9 cellular contexts compared by ENCODE assay signal in the genomic region with DNA sequence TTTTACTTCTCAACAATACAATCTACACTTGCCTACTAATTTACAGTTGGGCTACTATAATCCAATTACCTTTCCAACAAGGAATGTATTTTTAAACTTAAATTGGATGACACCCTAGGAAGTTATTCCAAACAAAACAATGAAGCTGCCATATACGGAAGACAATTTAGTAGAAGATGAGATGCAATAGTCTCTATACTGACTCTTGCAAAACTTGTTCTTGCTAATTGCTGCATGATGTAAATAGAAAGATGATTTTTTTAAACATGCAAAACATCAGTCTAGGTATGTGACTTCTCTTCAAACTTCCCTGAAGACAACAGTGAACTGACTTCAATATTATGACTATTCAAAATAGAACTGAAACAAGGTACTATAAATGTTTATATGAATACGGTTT. TPM values are rescaled to one million over a fixed set of nuclear protein-coding genes. Genes with fewer than 3 reads are reported as not detected.
A peak's percentile ranks its signal among the peaks of the same experiment; 100 is the strongest.
DNase-seq lines count a peak whose midpoint lies in the region; ATAC-seq, FAIRE-seq and TF ChIP-seq lines count a peak whose summit lies in the region.
"Had no signal": no experiment of that assay in that cellular context is flagged by ENCODE, and none has a peak within 500 bp of the region (broad histone marks: within the 10 kb centered on the region; RNA-seq: fewer than 3 reads in every experiment).

No MANE protein-coding gene starts in this region.

- ATAC-seq in GM21576 (IDR thresholded peaks at IDR 0.05; ENCODE audit: unreplicated experiment) (peak; percentile 39), HepG2 (no peak), HG03108 (IDR thresholded peaks at IDR 0.05; ENCODE audit: unreplicated experiment) (no peak)

- in situ Hi-C loops in HepG2 (cut with HindIII; ENCODE audit: extremely low pct_ligation_motif_present, low pct_unique_long_range_greater_than_20kb): no loop called here

- peak overlapping the region in 2 of 3 experiments; percentile 49 to 63; a peak in 2 of 6 replicates for H3K4me3 ChIP-seq in HepG2 (replicated peaks in 1 of 3; ENCODE audit: insufficient read depth in 1 of 3, low read depth in 2 of 3, low read length in 3 of 3)

- peaks cover 95% of the 10 kb centered on the region for H3K79me2 ChIP-seq in HepG2 (ENCODE audit: insufficient read depth, low read length)

- TF ChIP-seq CTCF in GM10248 (IDR thresholded peaks at IDR 0.05; ENCODE audit: control extremely low read depth, extremely low read depth, low read depth, missing control alignments) (no peak), HepG2 (CRISPR knock-in tag; IDR thresholded peaks at IDR 0.05) (no peak)

- peak overlapping the region; percentile 82 for H3K9ac ChIP-seq in HepG2 (ENCODE audit: insufficient read depth, low read depth, low read length)

- POLR2A ChIA-PET in GM10248 (lab: Yijun Ruan, JAX): no interaction called here
- POLR2A ChIA-PET in HepG2 (lab: Yijun Ruan, JAX): interaction anchor here (0.7 to 1.1 kb wide), 2 partner anchors 17 to 87 kb away, joined by 3 read pairs; a partner anchor contains a TSS

- peaks cover 68% of the 10 kb centered on the region for H3K4me1 ChIP-seq in HepG2 (ENCODE audit: insufficient read depth, low read length)

- H3K4me2 ChIP-seq in HepG2 (ENCODE audit: low read depth, low read length): peak overlapping the region; percentile 88

- TF ChIP-seq POLR2A in HepG2 (IDR thresholded peaks at IDR 0.05; ENCODE audit: insufficient read depth in 1 of 2, low read depth in 2 of 2, low read length in 2 of 2): no peak

- peak; percentile 24 for DNase-seq in GM10248 (ENCODE audit: extremely low spot score)
- peak; percentile 62 for DNase-seq in HT-29 (ENCODE audit: low spot score)
- no peak for DNase-seq in HepG2 (ENCODE audit: low spot score)
- DNase-seq in DMS114 treated with DMSO at 0.1 percent for 48 hours (lab: John Stamatoyannopoulos, UW; ENCODE audit: unreplicated experiment): no peak
- DNase-seq in stimulated activated CD4-positive, alpha-beta T cell treated with anti-CD3 and anti-CD28 coated beads, Interleukin-2, amount 100 ng/mL, for 24 hours: no peak
- no peak for DNase-seq in 8988T
- DNase-seq: NCI-H1092 had no signal

- TF ChIP-seq EP300 in HepG2 (IDR thresholded peaks at IDR 0.05; ENCODE audit: low read depth in 2 of 2, low read length in 2 of 2) (no peak), HepG2 (CRISPR knock-in tag; IDR thresholded peaks at IDR 0.05; ENCODE audit: borderline replicate concordance) (no peak)

- CTCF ChIA-PET in GM10248 (lab: Yijun Ruan, JAX): interaction anchor here (1.0 to 1.3 kb wide), 2 partner anchors 16 to 62 kb away, joined by 4 to 5 read pairs; no protein-coding TSS in a partner anchor
- CTCF ChIA-PET in HepG2 (lab: Yijun Ruan, JAX; ENCODE audit: low intra/inter-chr PET ratio, low total read pairs): no interaction called here

- peak overlapping the region; percentile 99 for H3K27ac ChIP-seq in HepG2 (ENCODE audit: extremely low read length, insufficient read depth, low read length)

- TF ChIP-seq RAD21 in HepG2 (CRISPR knock-in tag; IDR thresholded peaks at IDR 0.05): no peak

- no peaks in the 10 kb centered on the region for H4K20me1 ChIP-seq in HepG2 (ENCODE audit: insufficient read depth, low read length)

- no peaks in the 10 kb centered on the region for H3K9me3 ChIP-seq in HepG2 (ENCODE audit: low read length)

- H3K36me3 ChIP-seq in HepG2 (replicated peaks in 1 of 2; ENCODE audit: control insufficient read depth in 1 of 2, insufficient read depth in 2 of 2, low read length in 2 of 2): no peaks in the 10 kb centered on the region

- no peak for FAIRE-seq in HepG2 (lab: Jason Lieb, UNC)

- no TSS peak for BruUV-seq in HepG2 (replicated peaks; lab: Mats Ljungman, UMichigan)

- intact Hi-C loops in HepG2 (cut with micrococcal nuclease; ENCODE audit: unreplicated experiment): loop anchor here (10.0 kb wide), 1 partner anchor 150 kb away; a partner anchor contains a TSS

- WGBS in HepG2 (ENCODE audit: low lambda C conversion rate): 68% methylated on average over 2 of the region's 2 CpGs

- no peak overlapping the region for H2AFZ ChIP-seq in HepG2 (ENCODE audit: low read length)

- no peaks in the 10 kb centered on the region; a peak in 1 of 5 replicates for H3K27me3 ChIP-seq in HepG2 (ENCODE audit: control insufficient read depth in 1 of 2, insufficient read depth in 2 of 2, low read length in 2 of 2)

TF ChIP-seq in HepG2, 621 proteins besides CTCF, POLR2A, EP300 and RAD21:
- no peak for TF ChIP-seq MIER3 (CRISPR knock-in tag; IDR thresholded peaks at IDR 0.05; ENCODE audit: borderline replicate concordance)
- TF ChIP-seq, protein P1, sequence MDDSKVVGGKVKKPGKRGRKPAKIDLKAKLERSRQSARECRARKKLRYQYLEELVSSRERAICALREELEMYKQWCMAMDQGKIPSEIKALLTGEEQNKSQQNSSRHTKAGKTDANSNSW (CRISPR knock-in tag; IDR thresholded peaks at IDR 0.05; ENCODE audit: borderline replicate concordance): no peak
- no peak for TF ChIP-seq ZNF121 (CRISPR knock-in tag; IDR thresholded peaks at IDR 0.05)
- TF ChIP-seq ZNF607 (CRISPR knock-in tag; IDR thresholded peaks at IDR 0.05; ENCODE audit: borderline replicate concordance): no peak

RNA-seq across cellular contexts. Expression of a gene that starts 17.6 kb away (rescaled TPM):
- 30.6 and 35.6 TPM in 2 replicates for total RNA-seq in HT-29 (2014; rRNA removed; shearing (Covaris generic))
- 22.8 and 34.0 TPM in 2 replicates for total RNA-seq in HepG2 (2016; rRNA removed; fragmentation: Illumina TruSeq; extraction: Trizol)
- 16.1 and 17.7 TPM in 2 replicates for total RNA-seq in HepG2 (2016; cell fraction: cytosol; rRNA removed; fragmentation: Illumina TruSeq; extraction: Trizol; ENCODE audit: low read depth)
- total RNA-seq in HepG2 (2016; cell fraction: insoluble cytoplasmic fraction; rRNA removed; fragmentation: Illumina TruSeq; extraction: Trizol): 20.7 and 28.8 TPM in 2 replicates
- 18.3 and 19.0 TPM in 2 replicates for total RNA-seq in HepG2 (2016; cell fraction: membrane; rRNA removed; fragmentation: Illumina TruSeq; extraction: Trizol)
- total RNA-seq in HepG2 (2016; cell fraction: nucleus; rRNA removed; fragmentation: Illumina TruSeq; extraction: Trizol): 33.8 and 36.2 TPM in 2 replicates
- 9.6 and 16.9 TPM in 2 replicates for polyA plus RNA-seq in HepG2 (2011; rRNA removed)
- 4.9 and 7.5 TPM in 2 replicates for polyA plus RNA-seq in HepG2 (2011; cell fraction: cytosol; rRNA removed)
- 3.7 and 5.4 TPM in 2 replicates for polyA plus RNA-seq in HepG2 (2011; cell fraction: nucleus; rRNA removed)
- 22.4 and 29.1 TPM in 2 replicates for polyA plus RNA-seq in HepG2 (2012)
- polyA plus RNA-seq in HepG2 (2016; cell fraction: cytosol; fragmentation: Illumina TruSeq; extraction: Trizol; ENCODE audit: low read depth): 6.0 and 6.1 TPM in 2 replicates
- polyA plus RNA-seq in HepG2 (2016; cell fraction: insoluble cytoplasmic fraction; fragmentation: Illumina TruSeq; extraction: Trizol; ENCODE audit: low read depth): 24.5 and 27.3 TPM in 2 replicates
- 13.7 and 13.9 TPM in 2 replicates for polyA plus RNA-seq in HepG2 (2016; cell fraction: membrane; fragmentation: Illumina TruSeq; extraction: Trizol; ENCODE audit: low read depth)
- polyA plus RNA-seq in HepG2 (2016; cell fraction: nucleus; fragmentation: Illumina TruSeq; extraction: Trizol; ENCODE audit: insufficient read depth, low read depth): 42.4 and 45.3 TPM in 2 replicates
- polyA minus RNA-seq in HepG2 (2011; rRNA and poly(A)+ RNA removed; ENCODE audit: low replicate concordance): 2.7 and 3.2 TPM in 2 replicates
- 5.7 and 7.7 TPM in 2 replicates for polyA minus RNA-seq in HepG2 (2011; cell fraction: cytosol; rRNA and poly(A)+ RNA removed)
- polyA minus RNA-seq in HepG2 (2011; cell fraction: nucleus; rRNA and poly(A)+ RNA removed): 28.3 and 30.0 TPM in 2 replicates

Comparison
In these comparisons a context has a peak if more than half of its experiments do, and no peak if none do; other contexts are left out.
1. DNase-seq: peak in GM10248 (single experiment) and HT-29 (single experiment); none in HepG2 (single experiment), DMS114 treated with DMSO at 0.1 percent for 48 hours (single experiment), stimulated activated CD4-positive, alpha-beta T cell treated with anti-CD3 and anti-CD28 coated beads, Interleukin-2, amount 100 ng/mL, for 24 hours (0 of 2) and 8988T (single experiment).